In genomic region chr5:144812770-144813169, GRCh38 we compare ENCODE assay signal across 19 cellular contexts.
DNase-seq lines count a peak whose midpoint lies in the region; ATAC-seq and TF ChIP-seq lines count a peak whose summit lies in the region.
"Had no signal": no experiment of that assay in that cellular context is flagged by ENCODE, and none has a peak within 500 bp of the region (broad histone marks: within the 10 kb centered on the region; RNA-seq: fewer than 3 reads in every experiment).

No MANE protein-coding gene starts in this region.

- TF ChIP-seq CTCF in MCF 10A (IDR thresholded peaks at IDR 0.05; ENCODE audit: unreplicated experiment) (no peak), breast epithelium (IDR thresholded peaks at IDR 0.05) (no peak), body of pancreas (IDR thresholded peaks at IDR 0.05) (no peak), hepatocyte (IDR thresholded peaks at IDR 0.05; ENCODE audit: poor library complexity) (no peak)

- DNase-seq in MCF 10A (ENCODE audit: unreplicated experiment) (peak; percentile 99), breast epithelium (ENCODE audit: low spot score in 2 of 2) (no peak), body of pancreas (peak in 3 of 4 donors; percentile 25 to 55 (median 28)), hepatocyte (ENCODE audit: low spot score) (peak; percentile 65), aorta (peak in 1 of 2 donors; percentile 51), CD1c-positive myeloid dendritic cell (ENCODE audit: extremely low spot score) (no peak)
- no peak for DNase-seq in activated CD4-positive, alpha-beta T cell treated with anti-CD3 and anti-CD28 coated beads, Interleukin-2, amount 50 U/mL, for 4 hours
- DNase-seq: DMS79, heart right ventricle, NCI-H1417 treated with DMSO at 0.1 percent for 48 hours, NCI-H526 treated with DMSO at 0.1 percent for 48 hours had no signal

- no TSS peak for BruUV-seq in MCF 10A (replicated peaks; lab: Mats Ljungman, UMichigan)

- H3K27me3 ChIP-seq in breast epithelium (no peaks in the 10 kb centered on the region), body of pancreas (no peaks in the 10 kb centered on the region), hepatocyte (no peaks in the 10 kb centered on the region), aorta (ENCODE audit: control insufficient read depth in 1 of 2, insufficient read depth in 2 of 2, low read length in 1 of 2) (no peaks in the 10 kb centered on the region)
- H3K27me3 ChIP-seq: heart right ventricle, pancreas had no signal

- no peak overlapping the region for H3K4me2 ChIP-seq in hepatocyte

- peaks cover 14% of the 10 kb centered on the region for H3K9me3 Mint-ChIP-seq in MCF 10A (ENCODE audit: unreplicated experiment)
- H3K9me3 Mint-ChIP-seq: type B pancreatic cell had no signal

- H3K9me2 ChIP-seq in hepatocyte (replicated peaks; ENCODE audit: insufficient read depth), result no peaks in the 10 kb centered on the region

- no peak overlapping the region for H3K4me3 Mint-ChIP-seq in MCF 10A (ENCODE audit: unreplicated experiment)
- H3K4me3 Mint-ChIP-seq: dendritic cell treated with granulocyte-macrophage colony-stimulating factor and Interleukin-4, amounts not matched to agents 40 ng/mL and 50 ng/mL, for 4 days; type B pancreatic cell had no signal

- no peaks in the 10 kb centered on the region for H3K79me2 ChIP-seq in hepatocyte

- 80 to 83% methylated on average over 2 of the region's 2 CpGs for WGBS in body of pancreas, 2 donors
- 71% methylated on average over 2 of the region's 2 CpGs for WGBS in hepatocyte (ENCODE audit: low lambda C conversion rate, missing lambda C conversion rate)
- 82 to 87% methylated on average over 2 of the region's 2 CpGs for WGBS in aorta, 2 donors

- H3K9me3 ChIP-seq in breast epithelium (no peaks in the 10 kb centered on the region), body of pancreas (no peaks in the 10 kb centered on the region), hepatocyte (ENCODE audit: low read depth) (no peaks in the 10 kb centered on the region), aorta (ENCODE audit: control insufficient read depth, low read length) (peaks cover 2% of the 10 kb centered on the region)
- H3K9me3 ChIP-seq: HAP-1, pancreas had no signal

- H3K4me3 ChIP-seq in breast epithelium (no peak overlapping the region), body of pancreas (no peak overlapping the region), hepatocyte (no peak overlapping the region), aorta (ENCODE audit: low read length in 2 of 2) (no peak overlapping the region)
- H3K4me3 ChIP-seq: HAP-1, heart right ventricle, pancreas had no signal

- no peak overlapping the region for H3K27ac ChIP-seq in breast epithelium
- H3K27ac ChIP-seq in body of pancreas, result no peak overlapping the region
- no peak overlapping the region for H3K27ac ChIP-seq in hepatocyte
- no peak overlapping the region for H3K27ac ChIP-seq in aorta (ENCODE audit: low read depth in 1 of 2, low read length in 2 of 2)
- H3K27ac ChIP-seq: 22Rv1, heart right ventricle, pancreas, VCaP had no signal

- CTCF ChIA-PET in MCF 10A (lab: Yijun Ruan, JAX), result interaction anchor here (0.6 kb wide), 1 partner anchor 99 kb away, joined by 3 read pairs; no protein-coding TSS in a partner anchor

- POLR2A ChIA-PET in MCF 10A (lab: Yijun Ruan, JAX), result interaction anchor here (0.7 to 0.9 kb wide), 6 partner anchors 21 to 231 kb away, joined by 3 read pairs; no protein-coding TSS in a partner anchor

- ATAC-seq in body of pancreas (no peak), aorta (ENCODE audit: low FRiP score) (peak; percentile 64), HG03159 (IDR thresholded peaks at IDR 0.05; ENCODE audit: unreplicated experiment) (no peak)
- ATAC-seq: activated naive CD4-positive, alpha-beta T cell treated with anti-CD3 and anti-CD28 coated beads, Interleukin-2, amount 50 U/mL, for 72 hours had no signal

- no peaks in the 10 kb centered on the region for H3K36me3 ChIP-seq in breast epithelium
- H3K36me3 ChIP-seq in body of pancreas (replicated peaks in 1 of 2; ENCODE audit: insufficient read depth in 1 of 2, low read depth in 2 of 2), result no peaks in the 10 kb centered on the region
- H3K36me3 ChIP-seq in hepatocyte (replicated peaks; ENCODE audit: insufficient read depth, low read depth), result no peaks in the 10 kb centered on the region
- no peaks in the 10 kb centered on the region for H3K36me3 ChIP-seq in aorta (ENCODE audit: control insufficient read depth in 1 of 2, insufficient read depth in 2 of 2, low read length in 1 of 2)
- H3K36me3 ChIP-seq: HAP-1, heart right ventricle, pancreas had no signal

- H2AFZ ChIP-seq in hepatocyte, result no peak overlapping the region

- H4K20me1 ChIP-seq in hepatocyte (ENCODE audit: insufficient read depth, poor library complexity, severe bottlenecking), result no peaks in the 10 kb centered on the region

- intact Hi-C loops in MCF 10A (cut with micrococcal nuclease), result loop anchor here (1.0 to 2.0 kb wide), 2 partner anchors 114 to 426 kb away; no protein-coding TSS in a partner anchor
- intact Hi-C loops in breast epithelium (cut with DNase I; ENCODE audit: low total_unique reads), result no loop called here
- intact Hi-C loops in body of pancreas (cut with DNase I), result no loop called here
- intact Hi-C loops in aorta (cut with DNase I), result no loop called here

- H3K4me1 Mint-ChIP-seq in MCF 10A (ENCODE audit: insufficient read depth, unreplicated experiment), result peaks cover 18% of the 10 kb centered on the region

- H3K36me3 Mint-ChIP-seq in MCF 10A (ENCODE audit: insufficient read depth, unreplicated experiment), result peaks cover 6% of the 10 kb centered on the region
- H3K36me3 Mint-ChIP-seq: activated naive CD4-positive, alpha-beta T cell treated with anti-CD3 and anti-CD28 coated beads, Interleukin-2, amount 50 U/mL, for 72 hours; type B pancreatic cell had no signal

- no peaks in the 10 kb centered on the region for H3K27me3 Mint-ChIP-seq in MCF 10A (ENCODE audit: insufficient read depth, unreplicated experiment)
- H3K27me3 Mint-ChIP-seq: dendritic cell treated with granulocyte-macrophage colony-stimulating factor and Interleukin-4, amounts not matched to agents 40 ng/mL and 50 ng/mL, for 4 days had no signal

- TF ChIP-seq POLR2A in breast epithelium (IDR thresholded peaks at IDR 0.05), result no peak
- TF ChIP-seq POLR2A in body of pancreas (IDR thresholded peaks at IDR 0.05), result no peak

- H3K4me1 ChIP-seq in breast epithelium, result no peaks in the 10 kb centered on the region
- H3K4me1 ChIP-seq in body of pancreas, result no peaks in the 10 kb centered on the region
- no peaks in the 10 kb centered on the region for H3K4me1 ChIP-seq in hepatocyte (ENCODE audit: insufficient read depth)
- no peaks in the 10 kb centered on the region for H3K4me1 ChIP-seq in aorta (ENCODE audit: control insufficient read depth in 1 of 2, insufficient read depth in 2 of 2, low read length in 2 of 2)
- H3K4me1 ChIP-seq: HAP-1, heart right ventricle, pancreas had no signal

- peak overlapping the region; percentile 96 for H3K27ac Mint-ChIP-seq in MCF 10A (ENCODE audit: low read depth, unreplicated experiment)
- H3K27ac Mint-ChIP-seq: activated naive CD4-positive, alpha-beta T cell treated with anti-CD3 and anti-CD28 coated beads, Interleukin-2, amount 50 U/mL, for 72 hours; dendritic cell treated with granulocyte-macrophage colony-stimulating factor and Interleukin-4, amounts not matched to agents 40 ng/mL and 50 ng/mL, for 4 days; type B pancreatic cell had no signal

Comparison
In these comparisons a context has a peak if more than half of its experiments do, and no peak if none do; other contexts are left out.
1. DNase-seq: peak in MCF 10A (single experiment), body of pancreas (3 of 4) and hepatocyte (single experiment); none in breast epithelium (0 of 2), CD1c-positive myeloid dendritic cell (single experiment) and activated CD4-positive, alpha-beta T cell treated with anti-CD3 and anti-CD28 coated beads, Interleukin-2, amount 50 U/mL, for 4 hours (0 of 2).